Comparison of ENCODE assay signal across 18 cellular contexts in the genomic region with DNA sequence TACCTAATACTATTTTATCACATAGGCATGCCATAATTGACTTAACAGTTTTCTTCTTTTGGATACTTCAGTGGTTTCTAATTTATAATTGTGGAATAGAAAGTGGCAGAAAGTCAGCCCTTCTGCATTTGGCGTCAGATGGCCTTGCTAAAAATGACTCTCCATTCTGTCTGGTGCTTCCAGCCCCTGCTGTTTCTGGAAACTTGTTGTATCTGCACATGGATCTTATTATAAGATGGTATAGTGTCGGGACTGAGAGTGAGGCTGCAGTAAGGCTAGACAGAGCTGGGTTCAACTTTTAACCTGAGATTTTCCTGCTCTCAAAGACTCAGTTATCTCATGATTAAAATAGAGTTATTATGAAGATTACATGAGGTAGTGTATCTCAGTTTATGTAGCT.
"Had no signal": no experiment of that assay in that cellular context is flagged by ENCODE, and none has a peak within 500 bp of the region (broad histone marks: within the 10 kb centered on the region; RNA-seq: fewer than 3 reads in every experiment).

No MANE protein-coding gene starts in this region.

- H2AFZ ChIP-seq: parathyroid adenoma had no signal

- H3K27me3 ChIP-seq: body of pancreas, left lung had no signal

- H3K27ac ChIP-seq: body of pancreas, heart left ventricle, left lung, parathyroid adenoma, VCaP had no signal

- H3K9ac ChIP-seq: parathyroid adenoma had no signal

- H3K9me3 ChIP-seq: body of pancreas, heart left ventricle, left lung, mucosa of descending colon had no signal

- DNase-seq: activated CD4-positive, alpha-beta T cell treated with anti-CD3 and anti-CD28 coated beads, Interleukin-2, amount 50 U/mL, for 1 hour; activated CD4-positive, CD25-positive, alpha-beta regulatory T cell treated with anti-CD3 and anti-CD28 coated beads, Interleukin-2, amount 50 U/mL, for 72 hours; activated CD8-positive, alpha-beta memory T cell treated with anti-CD3 and anti-CD28 coated beads, Interleukin-2, amount 50 U/mL, for 4 hours; activated naive CD4-positive, alpha-beta T cell treated with anti-CD3 and anti-CD28 coated beads for 36 hours; activated T-cell treated with anti-CD3 and anti-CD28 coated beads, Interleukin-2, amount 50 U/mL, for 4 hours; body of pancreas; central memory CD4-positive, alpha-beta T cell; cortex of kidney; heart left ventricle; left lung; mucosa of descending colon; naive B cell; stimulated activated CD4-positive, alpha-beta T cell treated with anti-CD3 and anti-CD28 coated beads, Interleukin-2, amount 100 ng/mL, for 24 hours; stimulated activated naive CD8-positive, alpha-beta T cell treated with anti-CD3 and anti-CD28 coated beads, Interleukin-15, Interleukin-2, amounts not matched to agents 100 U/mL and 50 U/mL, for 24 hours; SW 1271; T-helper 2 cell had no signal

- H3K4me3 ChIP-seq: body of pancreas, heart left ventricle, left lung, mucosa of descending colon had no signal

- H3K36me3 ChIP-seq: heart left ventricle, left lung had no signal

- H3K4me1 ChIP-seq: left lung, parathyroid adenoma had no signal
